In genomic region chr3:88954853-88955252, GRCh38 we compare ENCODE assay signal across 26 cellular contexts.
A peak's percentile ranks its signal among the peaks of the same experiment; 100 is the strongest.
DNase-seq lines count a peak whose midpoint lies in the region; ATAC-seq and TF ChIP-seq lines count a peak whose summit lies in the region.
"Had no signal": no experiment of that assay in that cellular context is flagged by ENCODE, and none has a peak within 500 bp of the region (broad histone marks: within the 10 kb centered on the region; RNA-seq: fewer than 3 reads in every experiment).

No MANE protein-coding gene starts in this region.

- H3K4ac ChIP-seq in IMR-90 (ENCODE audit: low read depth, low read length): no peak overlapping the region

- 0 out of 2 replicates have a peak overlapping the region, but pooled peaks have one; percentile 29 for H3K14ac ChIP-seq in IMR-90 (replicated peaks; ENCODE audit: low read depth, low read length)

- H3K36me3 ChIP-seq in IMR-90 (ENCODE audit: control insufficient read depth, insufficient read depth, low read length) (no peaks in the 10 kb centered on the region), osteoblast (ENCODE audit: insufficient read depth, low read length) (no peaks in the 10 kb centered on the region)
- H3K36me3 ChIP-seq: BE2C, BLaER1 had no signal

- no peak overlapping the region for H2BK5ac ChIP-seq in IMR-90 (ENCODE audit: low read depth, low read length, poor library complexity, severe bottlenecking)

- H3K56ac ChIP-seq in IMR-90 (ENCODE audit: extremely low read depth, insufficient read depth, low read length): no peak overlapping the region

- no peaks in the 10 kb centered on the region for H3K4me1 Mint-ChIP-seq in stimulated activated memory B cell treated with anti-CD40 and anti-IgM and Interleukin-4, amounts not matched to agents 10 μg/mL and 1 μg/mL and 100 μg/mL, for 72 hours
- H3K4me1 Mint-ChIP-seq: CD14-positive monocyte; CD4-positive, alpha-beta memory T cell; CD4-positive, CD25-positive, alpha-beta regulatory T cell; CD8-positive, alpha-beta memory T cell had no signal

- dilution Hi-C loops in IMR-90 (cut with HindIII; ENCODE audit: low sequenced_read_pairs, unreplicated experiment): no loop called here

- H3K27ac ChIP-seq in IMR-90 (ENCODE audit: insufficient read depth, low read length): no peak overlapping the region
- no peak overlapping the region for H3K27ac ChIP-seq in osteoblast (ENCODE audit: low read depth, low read length)
- H3K27ac ChIP-seq: BLaER1 had no signal

- no peaks in the 10 kb centered on the region for H3K9me3 ChIP-seq in IMR-90 (ENCODE audit: control insufficient read depth, insufficient read depth, low read length)
- no peaks in the 10 kb centered on the region for H3K9me3 ChIP-seq in osteoblast (ENCODE audit: low read depth, low read length)
- H3K9me3 ChIP-seq: BE2C, BLaER1 had no signal

- no peak overlapping the region for H3K23ac ChIP-seq in IMR-90 (ENCODE audit: low read depth, low read length)

- no peak overlapping the region for H4K91ac ChIP-seq in IMR-90 (ENCODE audit: insufficient read depth, low read depth, low read length)

- no peak overlapping the region for H3K27ac Mint-ChIP-seq in stimulated activated memory B cell treated with anti-CD40 and anti-IgM and Interleukin-4, amounts not matched to agents 10 μg/mL and 1 μg/mL and 100 μg/mL, for 72 hours
- H3K27ac Mint-ChIP-seq: CD14-positive monocyte; CD4-positive, alpha-beta memory T cell; CD4-positive, CD25-positive, alpha-beta regulatory T cell; CD8-positive, alpha-beta memory T cell had no signal

- H3K79me1 ChIP-seq in IMR-90 (ENCODE audit: low read depth in 1 of 2, low read length in 2 of 2): no peaks in the 10 kb centered on the region

- TF ChIP-seq RAD21 in IMR-90 (IDR thresholded peaks at IDR 0.05; ENCODE audit: low read length): no peak

- H3K79me2 ChIP-seq in osteoblast (ENCODE audit: insufficient read depth, low read length): no peaks in the 10 kb centered on the region

- H3K27me3 Mint-ChIP-seq in stimulated activated memory B cell treated with anti-CD40 and anti-IgM and Interleukin-4, amounts not matched to agents 10 μg/mL and 1 μg/mL and 100 μg/mL, for 72 hours: no peaks in the 10 kb centered on the region
- H3K27me3 Mint-ChIP-seq: CD4-positive, alpha-beta memory T cell; CD4-positive, CD25-positive, alpha-beta regulatory T cell; CD8-positive, alpha-beta memory T cell had no signal

- CTCF ChIA-PET in IMR-90 (lab: Yijun Ruan, JAX): no interaction called here

- no peaks in the 10 kb centered on the region for H3K9me1 ChIP-seq in IMR-90 (ENCODE audit: insufficient read depth, low read length)

- no TSS peak for BruUV-seq in IMR-90 (replicated peaks; lab: Mats Ljungman, UMichigan)

- no peak overlapping the region for H4K8ac ChIP-seq in IMR-90 (ENCODE audit: low read depth in 2 of 2, low read length in 2 of 2)

- TF ChIP-seq POLR2A in IMR-90 (IDR thresholded peaks at IDR 0.05; ENCODE audit: low read depth, low read length): no peak

- no peak overlapping the region for H2AK9ac ChIP-seq in IMR-90 (replicated peaks; ENCODE audit: low read depth, low read length, poor library complexity)

- H3K4me1 ChIP-seq in IMR-90 (ENCODE audit: control insufficient read depth, insufficient read depth, low read length) (peaks cover 5% of the 10 kb centered on the region; the same call in 1 of the 2 replicates), osteoblast (ENCODE audit: insufficient read depth, low read length) (peaks cover 24% of the 10 kb centered on the region)
- H3K4me1 ChIP-seq: BE2C, BLaER1 had no signal

- H3K36me3 Mint-ChIP-seq in stimulated activated memory B cell treated with anti-CD40 and anti-IgM and Interleukin-4, amounts not matched to agents 10 μg/mL and 1 μg/mL and 100 μg/mL, for 72 hours: no peaks in the 10 kb centered on the region
- H3K36me3 Mint-ChIP-seq: CD14-positive monocyte; CD4-positive, alpha-beta memory T cell; CD4-positive, CD25-positive, alpha-beta regulatory T cell; CD8-positive, alpha-beta memory T cell had no signal

- no peak overlapping the region for H2AFZ ChIP-seq in IMR-90 (replicated peaks; ENCODE audit: low read length, poor library complexity)
- H2AFZ ChIP-seq in osteoblast (ENCODE audit: low read length): peak overlapping the region; percentile 2

- no peak overlapping the region; the same call in 2 of the 3 replicates for H2BK15ac ChIP-seq in IMR-90 (ENCODE audit: low read depth, low read length)

- H3K4me3 ChIP-seq in IMR-90 (ENCODE audit: insufficient read depth, low read depth, low read length) (no peak overlapping the region), LNCaP clone FGC (ENCODE audit: low read depth, low read length) (no peak overlapping the region), osteoblast (ENCODE audit: insufficient read depth, low read length) (no peak overlapping the region)
- H3K4me3 ChIP-seq: BLaER1, GM12878 had no signal

- in situ Hi-C loops in IMR-90 (cut with MboI; ENCODE audit: low sequenced_read_pairs): no loop called here

- H3K4me2 ChIP-seq in IMR-90 (ENCODE audit: low read depth, low read length) (no peak overlapping the region), osteoblast (ENCODE audit: insufficient read depth, low read length) (no peak overlapping the region)
- H3K4me2 ChIP-seq: BLaER1 had no signal

- H2BK120ac ChIP-seq in IMR-90 (ENCODE audit: low read depth, low read length): no peak overlapping the region

- no peak for ATAC-seq in IMR-90 (ENCODE audit: low read depth)
- ATAC-seq in HG03280 (IDR thresholded peaks at IDR 0.05; ENCODE audit: unreplicated experiment): no peak
- no peak for ATAC-seq in HG03565 (IDR thresholded peaks at IDR 0.05; ENCODE audit: unreplicated experiment)
- no peak for ATAC-seq in stimulated activated memory B cell treated with anti-CD40 and anti-IgM and Interleukin-4, amounts not matched to agents 10 μg/mL and 1 μg/mL and 100 μg/mL, for 72 hours
- ATAC-seq: GM12878 had no signal

- WGBS in IMR-90 (ENCODE audit: extremely low coverage in 2 of 2, insufficient read length in 1 of 2), 2 experiments: no CpG with 5 or more reads among the region's 4 CpGs

- no peak overlapping the region for H3K4me3 Mint-ChIP-seq in stimulated activated memory B cell treated with anti-CD40 and anti-IgM and Interleukin-4, amounts not matched to agents 10 μg/mL and 1 μg/mL and 100 μg/mL, for 72 hours
- H3K4me3 Mint-ChIP-seq: CD14-positive monocyte; CD4-positive, alpha-beta memory T cell; CD4-positive, CD25-positive, alpha-beta regulatory T cell; CD8-positive, alpha-beta memory T cell had no signal

- H3K27me3 ChIP-seq in IMR-90 (ENCODE audit: control insufficient read depth, insufficient read depth, low read length): no peaks in the 10 kb centered on the region
- no peaks in the 10 kb centered on the region for H3K27me3 ChIP-seq in osteoblast (ENCODE audit: insufficient read depth, low read length)
- H3K27me3 ChIP-seq: BE2C, BLaER1 had no signal

- DNase-seq in IMR-90 (no peak), LNCaP clone FGC (ENCODE audit: low read depth) (peak; percentile 25), NCI-H446 treated with DMSO at 0.1 percent for 48 hours (lab: John Stamatoyannopoulos, UW) (peak; percentile 97), osteoblast (ENCODE audit: insufficient read length, low spot score, missing footprints) (no peak), NCI-H2107 treated with DMSO at 0.1 percent for 48 hours (lab: John Stamatoyannopoulos, UW; ENCODE audit: unreplicated experiment) (no peak)
- DNase-seq: 8988T; ACHN; BE2C; C1 segment of cervical spinal cord; CD4-positive, alpha-beta memory T cell; CD4-positive, CD25-positive, alpha-beta regulatory T cell; CD8-positive, alpha-beta memory T cell; COR-L47; DMS 273 treated with DMSO at 0.1 percent for 48 hours; DMS153; DMS53; DMS79; DND-41; EL; GDM1 had no signal

- POLR2A ChIA-PET in IMR-90 (lab: Charles Lee; ENCODE audit: unreplicated experiment): no interaction called here

- H4K20me1 ChIP-seq in IMR-90 (ENCODE audit: insufficient read depth, low read length) (no peaks in the 10 kb centered on the region), osteoblast (ENCODE audit: insufficient read depth, low read length) (no peaks in the 10 kb centered on the region)
- H4K20me1 ChIP-seq: BLaER1 had no signal

- no peak overlapping the region for H2AK5ac ChIP-seq in IMR-90 (ENCODE audit: low read depth, low read length)

- no peak overlapping the region for H2BK20ac ChIP-seq in IMR-90 (ENCODE audit: low read depth, low read length)

- TF ChIP-seq CTCF in IMR-90 (conservative IDR thresholded peaks at IDR 0.05; ENCODE audit: low read depth, low read length) (no peak), LNCaP clone FGC (IDR thresholded peaks at IDR 0.05; ENCODE audit: control insufficient read depth, extremely low read depth, insufficient read depth) (no peak), osteoblast (IDR thresholded peaks at IDR 0.05; ENCODE audit: extremely low read depth, low read depth, low read length) (no peak)

- no peak overlapping the region for H3K18ac ChIP-seq in IMR-90 (ENCODE audit: low read depth, low read length)

- no peak overlapping the region for H4K5ac ChIP-seq in IMR-90 (ENCODE audit: low read depth, low read length)

- intact Hi-C loops in IMR-90 (cut with micrococcal nuclease): no loop called here

- H3K9me3 Mint-ChIP-seq in stimulated activated memory B cell treated with anti-CD40 and anti-IgM and Interleukin-4, amounts not matched to agents 10 μg/mL and 1 μg/mL and 100 μg/mL, for 72 hours: no peaks in the 10 kb centered on the region

- no peak overlapping the region for H3K9ac ChIP-seq in IMR-90 (ENCODE audit: low read depth, low read length)
- H3K9ac ChIP-seq: BLaER1 had no signal

TF ChIP-seq in IMR-90, 13 proteins besides CTCF, POLR2A, EP300 and RAD21:
- TF ChIP-seq NFE2L2 (IDR thresholded peaks at IDR 0.05; ENCODE audit: low read depth, low read length): no peak
- no peak for TF ChIP-seq RCOR1 (IDR thresholded peaks at IDR 0.05; ENCODE audit: insufficient replicate concordance, low read length)
- no peak for TF ChIP-seq ELK1 (IDR thresholded peaks at IDR 0.05; ENCODE audit: borderline replicate concordance, low read depth, low read length)
- TF ChIP-seq MAZ (IDR thresholded peaks at IDR 0.05; ENCODE audit: borderline replicate concordance, low read depth, low read length): no peak
- TF ChIP-seq BHLHE40 (IDR thresholded peaks at IDR 0.05; ENCODE audit: low read depth, low read length): no peak

Comparison
In these comparisons a context has a peak if more than half of its experiments do, and no peak if none do; other contexts are left out.
1. DNase-seq: peak in LNCaP clone FGC (single experiment) and NCI-H446 treated with DMSO at 0.1 percent for 48 hours (single experiment); none in IMR-90 (single experiment), osteoblast (single experiment) and NCI-H2107 treated with DMSO at 0.1 percent for 48 hours (single experiment).